ENCODE assay signal across 23 cellular contexts in the genomic region with DNA sequence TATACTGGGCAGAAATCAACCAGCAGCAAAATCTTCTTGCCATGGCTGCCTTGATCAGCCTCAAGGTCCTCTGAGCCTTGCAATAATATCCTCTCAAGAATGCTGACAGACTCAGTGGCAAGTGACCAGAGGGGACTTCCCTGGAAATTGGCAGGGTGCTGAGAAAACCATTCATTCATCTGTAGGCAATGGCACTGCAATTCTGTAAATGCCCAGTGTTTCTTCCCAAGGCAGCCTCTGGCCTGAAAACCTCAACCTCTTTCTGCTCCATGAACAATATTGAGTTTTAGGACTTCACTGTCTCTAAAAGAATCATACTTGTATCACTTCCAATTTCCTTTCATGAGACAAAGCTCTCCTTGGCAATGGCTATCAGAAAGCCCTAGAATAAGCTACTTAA.
"Had no signal": no experiment of that assay in that cellular context is flagged by ENCODE, and none has a peak within 500 bp of the region (broad histone marks: within the 10 kb centered on the region; RNA-seq: fewer than 3 reads in every experiment).

No MANE protein-coding gene starts in this region.

- H3K4me3 ChIP-seq: adrenal gland, body of pancreas had no signal

- H3K9me3 Mint-ChIP-seq: activated CD8-positive, alpha-beta T cell treated with anti-CD3 and anti-CD28 coated beads for 36 hours had no signal

- H3K36me3 Mint-ChIP-seq: activated naive CD8-positive, alpha-beta T cell treated with anti-CD3 and anti-CD28 coated beads, Interleukin-2, amount 10 ng/mL, durations not matched to agents 7 days and 5 days had no signal

- DNase-seq: activated CD4-positive, CD25-positive, alpha-beta regulatory T cell; activated CD8-positive, alpha-beta memory T cell treated with anti-CD3 and anti-CD28 coated beads, Interleukin-2, amount 50 U/mL, for 4 hours; activated CD8-positive, alpha-beta T cell treated with anti-CD3 and anti-CD28 coated beads for 36 hours; activated naive CD4-positive, alpha-beta T cell treated with anti-CD3 and anti-CD28 coated beads, Interleukin-2, amount 50 U/mL, for 16 hours; activated naive CD8-positive, alpha-beta T cell treated with anti-CD3 and anti-CD28 coated beads, Interleukin-2, amount 10 ng/mL, durations not matched to agents 7 days and 5 days; activated T-cell treated with anti-CD3 and anti-CD28 coated beads, Interleukin-2, amount 50 U/mL, for 1 hour; body of pancreas; central memory CD4-positive, alpha-beta T cell; IMR-90; KBM-7; NCI-H1048; NCI-H146; NCI-H187 treated with DMSO at 0.1 percent for 48 hours; NCI-H2081 treated with DMSO at 0.1 percent for 48 hours; NCI-H226; NCI-H526; NCI-H82; RPMI8226; T-helper 17 cell; T1000 had no signal

- H3K4me3 Mint-ChIP-seq: activated CD8-positive, alpha-beta T cell treated with anti-CD3 and anti-CD28 coated beads for 36 hours; activated naive CD8-positive, alpha-beta T cell treated with anti-CD3 and anti-CD28 coated beads, Interleukin-2, amount 10 ng/mL, durations not matched to agents 7 days and 5 days; T-helper 17 cell had no signal

- H3K27ac Mint-ChIP-seq: activated CD8-positive, alpha-beta T cell treated with anti-CD3 and anti-CD28 coated beads for 36 hours; activated naive CD8-positive, alpha-beta T cell treated with anti-CD3 and anti-CD28 coated beads, Interleukin-2, amount 10 ng/mL, durations not matched to agents 7 days and 5 days; T-helper 17 cell had no signal

- ATAC-seq: activated CD8-positive, alpha-beta T cell treated with anti-CD3 and anti-CD28 coated beads for 36 hours; body of pancreas; Panc1; Right ventricle myocardium inferior; T-helper 17 cell had no signal

- H3K27me3 Mint-ChIP-seq: activated CD8-positive, alpha-beta T cell treated with anti-CD3 and anti-CD28 coated beads for 36 hours; activated naive CD8-positive, alpha-beta T cell treated with anti-CD3 and anti-CD28 coated beads, Interleukin-2, amount 10 ng/mL, durations not matched to agents 7 days and 5 days; T-helper 17 cell had no signal

- H3K4me1 Mint-ChIP-seq: activated naive CD8-positive, alpha-beta T cell treated with anti-CD3 and anti-CD28 coated beads, Interleukin-2, amount 10 ng/mL, durations not matched to agents 7 days and 5 days; T-helper 17 cell had no signal
